19 cellular contexts compared by ENCODE assay signal in genomic region chr6:143370972-143371371, GRCh38.
A peak's percentile ranks its signal among the peaks of the same experiment; 100 is the strongest.
DNase-seq lines count a peak whose midpoint lies in the region; ATAC-seq, FAIRE-seq and TF ChIP-seq lines count a peak whose summit lies in the region.
"Had no signal": no experiment of that assay in that cellular context is flagged by ENCODE, and none has a peak within 500 bp of the region (broad histone marks: within the 10 kb centered on the region; RNA-seq: fewer than 3 reads in every experiment).

No MANE protein-coding gene starts in this region.

- no peak overlapping the region for H3K27ac Mint-ChIP-seq in CD4-positive, alpha-beta T cell
- H3K27ac Mint-ChIP-seq: CD8-positive, alpha-beta T cell; GM23338 had no signal

- H3K27ac ChIP-seq in A549 (no peak overlapping the region), IMR-90 (ENCODE audit: insufficient read depth, low read length) (no peak overlapping the region), SK-N-MC (no peak overlapping the region; the same call in 1 of the 2 replicates), H1 (ENCODE audit: low read depth, low read length) (no peak overlapping the region)
- no peak overlapping the region for H3K27ac ChIP-seq in CD4-positive, alpha-beta T cell (ENCODE audit: low read depth, low read length)

- no peak overlapping the region for H3K9ac ChIP-seq in IMR-90 (ENCODE audit: low read depth, low read length)
- H3K9ac ChIP-seq in SK-N-MC (ENCODE audit: insufficient read length) = no peak overlapping the region
- no peak overlapping the region for H3K9ac ChIP-seq in H1 (replicated peaks in 1 of 4; ENCODE audit: extremely low read depth in 1 of 4, low read depth in 3 of 4, low read length in 3 of 4)

- H3K79me2 ChIP-seq in H1 (ENCODE audit: control insufficient read depth in 1 of 2, insufficient read depth in 2 of 2, low read length in 2 of 2) = no peaks in the 10 kb centered on the region

- intact Hi-C loops in IMR-90 (cut with micrococcal nuclease) = no loop called here
- intact Hi-C loops in CD4-positive, alpha-beta T cell (cut with DNase I, micrococcal nuclease) = no loop called here

- H4K20me1 ChIP-seq in IMR-90 (ENCODE audit: insufficient read depth, low read length) (no peaks in the 10 kb centered on the region), H1 (replicated peaks in 1 of 2; ENCODE audit: control insufficient read depth in 1 of 2, insufficient read depth in 2 of 2, low read length in 2 of 2) (no peaks in the 10 kb centered on the region)

- POLR2A ChIA-PET in A549 (lab: Yijun Ruan, JAX) (no interaction called here), IMR-90 (lab: Charles Lee; ENCODE audit: unreplicated experiment) (interaction anchor here (0.5 kb wide), 1 partner anchor 1278 kb away, joined by 3 read pairs; no protein-coding TSS in a partner anchor), H1 (lab: Charles Lee; ENCODE audit: partially characterized antibody) (no interaction called here)
- POLR2A ChIA-PET in CD4-positive, alpha-beta T cell (lab: Charles Lee) = no interaction called here

- no peaks in the 10 kb centered on the region for H3K36me3 Mint-ChIP-seq in CD4-positive, alpha-beta T cell (ENCODE audit: low read depth)
- H3K36me3 Mint-ChIP-seq: CD8-positive, alpha-beta T cell had no signal

- no peak overlapping the region for H3K4me3 ChIP-seq in A549
- no peak overlapping the region for H3K4me3 ChIP-seq in IMR-90 (ENCODE audit: insufficient read depth, low read depth, low read length)
- peak overlapping the region; percentile 23; the same call in 1 of the 2 replicates for H3K4me3 ChIP-seq in SK-N-MC
- no peak overlapping the region for H3K4me3 ChIP-seq in H1 (ENCODE audit: extremely low read depth in 1 of 4, insufficient read depth in 2 of 4, low read depth in 3 of 4, low read length in 4 of 4)
- H3K4me3 ChIP-seq: GM23338, HAP-1 had no signal

- no peak overlapping the region for H4K5ac ChIP-seq in IMR-90 (ENCODE audit: low read depth, low read length)
- H4K5ac ChIP-seq in H1 (ENCODE audit: insufficient read length, low read depth, low read length) = no peak overlapping the region

- ATAC-seq in A549 (no peak), IMR-90 (ENCODE audit: low read depth) (no peak)
- no peak for ATAC-seq in CD4-positive, alpha-beta T cell (ENCODE audit: poor library complexity)
- ATAC-seq: CD8-positive, alpha-beta T cell; GM23338 had no signal

- H3K23me2 ChIP-seq in H1 (ENCODE audit: low read depth, low read length) = peaks cover 3% of the 10 kb centered on the region; the same call in 1 of the 2 replicates

- H3K27me3 ChIP-seq in IMR-90 (ENCODE audit: control insufficient read depth, insufficient read depth, low read length) = no peaks in the 10 kb centered on the region; the same call in 1 of the 2 replicates
- no peaks in the 10 kb centered on the region for H3K27me3 ChIP-seq in H1 (replicated peaks in 1 of 4; ENCODE audit: control insufficient read depth in 3 of 4, extremely low read depth in 1 of 4, insufficient read depth in 3 of 4, low read length in 3 of 4)
- H3K27me3 ChIP-seq in CD4-positive, alpha-beta T cell (ENCODE audit: control insufficient read depth, insufficient read depth, low read length) = no peaks in the 10 kb centered on the region

- H3K79me1 ChIP-seq in IMR-90 (ENCODE audit: low read depth in 1 of 2, low read length in 2 of 2) = no peaks in the 10 kb centered on the region
- H3K79me1 ChIP-seq in H1 (ENCODE audit: low read depth, low read length) = no peaks in the 10 kb centered on the region

- no peak overlapping the region for H2AK5ac ChIP-seq in IMR-90 (ENCODE audit: low read depth, low read length)
- H2AK5ac ChIP-seq in H1 (ENCODE audit: low read depth, low read length) = no peak overlapping the region

- CTCF ChIA-PET in A549 (lab: Yijun Ruan, JAX) = no interaction called here
- CTCF ChIA-PET in IMR-90 (lab: Yijun Ruan, JAX) = no interaction called here
- CTCF ChIA-PET in H1 (lab: Charles Lee; ENCODE audit: partially characterized antibody) = interaction anchor here (0.6 to 1.4 kb wide), 5 partner anchors 17 to 233 kb away, joined by 3 read pairs; no protein-coding TSS in a partner anchor
- CTCF ChIA-PET in CD4-positive, alpha-beta T cell (lab: Charles Lee) = no interaction called here

- no peak overlapping the region for H3K4ac ChIP-seq in IMR-90 (ENCODE audit: low read depth, low read length)
- H3K4ac ChIP-seq in H1 (replicated peaks; ENCODE audit: insufficient read length, low read depth, low read length) = no peak overlapping the region

- no peaks in the 10 kb centered on the region for H3K9me3 Mint-ChIP-seq in CD4-positive, alpha-beta T cell
- H3K9me3 Mint-ChIP-seq: CD8-positive, alpha-beta T cell; GM23338 had no signal

- H3K4me1 ChIP-seq in A549 = no peaks in the 10 kb centered on the region
- no peaks in the 10 kb centered on the region for H3K4me1 ChIP-seq in IMR-90 (ENCODE audit: control insufficient read depth, insufficient read depth, low read length)
- H3K4me1 ChIP-seq in H1 (replicated peaks in 1 of 4; ENCODE audit: control insufficient read depth in 3 of 4, insufficient read depth in 4 of 4, low read length in 3 of 4) = no peaks in the 10 kb centered on the region
- H3K4me1 ChIP-seq: HAP-1 had no signal

- no peak overlapping the region for H2BK15ac ChIP-seq in IMR-90 (ENCODE audit: low read depth, low read length)
- H2BK15ac ChIP-seq in H1 (ENCODE audit: low read length) = no peak overlapping the region

- H3K18ac ChIP-seq in IMR-90 (ENCODE audit: low read depth, low read length) (no peak overlapping the region), H1 (ENCODE audit: extremely low read depth, low read length) (no peak overlapping the region)

- H3K4me2 ChIP-seq in A549 (no peak overlapping the region), IMR-90 (ENCODE audit: low read depth, low read length) (no peak overlapping the region), H1 (ENCODE audit: insufficient read depth in 1 of 2, low read depth in 2 of 2, low read length in 2 of 2) (no peak overlapping the region)
- H3K4me2 ChIP-seq: GM23338 had no signal

- H3K27me3 Mint-ChIP-seq in CD4-positive, alpha-beta T cell = no peaks in the 10 kb centered on the region

- H2BK120ac ChIP-seq in IMR-90 (ENCODE audit: low read depth, low read length) = no peak overlapping the region
- no peak overlapping the region for H2BK120ac ChIP-seq in H1 (replicated peaks; ENCODE audit: low read depth, low read length)

- H3K9me3 ChIP-seq in A549 (no peaks in the 10 kb centered on the region), IMR-90 (ENCODE audit: control insufficient read depth, insufficient read depth, low read length) (no peaks in the 10 kb centered on the region), SK-N-MC (ENCODE audit: low read depth, low read length) (no peaks in the 10 kb centered on the region), H1 (ENCODE audit: insufficient read depth in 2 of 2, low read depth in 1 of 2, low read length in 1 of 2) (no peaks in the 10 kb centered on the region)
- no peaks in the 10 kb centered on the region for H3K9me3 ChIP-seq in CD4-positive, alpha-beta T cell (ENCODE audit: control insufficient read depth, low read length)
- H3K9me3 ChIP-seq: HAP-1 had no signal

- no peaks in the 10 kb centered on the region for H3K9me1 ChIP-seq in IMR-90 (ENCODE audit: insufficient read depth, low read length)

- no peak overlapping the region for H4K8ac ChIP-seq in IMR-90 (ENCODE audit: low read depth in 2 of 2, low read length in 2 of 2)
- no peak overlapping the region for H4K8ac ChIP-seq in H1 (ENCODE audit: extremely low read depth, insufficient read depth, low read length)

- FAIRE-seq in A549 (lab: Jason Lieb, UNC) = no peak
- FAIRE-seq in H1 (lab: Jason Lieb, UNC) = no peak
- FAIRE-seq: D721Med, GM12891, GM18507, H54 had no signal

- H2BK12ac ChIP-seq in H1 (ENCODE audit: low read depth, low read length) = no peak overlapping the region

- WGBS in A549 (ENCODE audit: missing lambda C conversion rate) = 51% methylated on average over 5 of the region's 5 CpGs
- no CpG with 5 or more reads among the region's 5 CpGs for whole genome bisulfite sequencing in IMR-90 (ENCODE audit: extremely low coverage in 2 of 2, insufficient read length in 1 of 2), 2 experiments
- 67% methylated on average over 5 of the region's 5 CpGs; no CpG with 5 or more reads in 1 of the 2 experiments for WGBS in H1 (ENCODE audit: extremely low coverage in 1 of 2, insufficient coverage in 1 of 2, insufficient read length in 1 of 2, insufficient replicate concordance in 2 of 2, low coverage in 1 of 2, low lambda C conversion rate in 2 of 2, missing lambda C conversion rate in 1 of 2), 2 experiments

- no peak for TF ChIP-seq EP300 in A549 (IDR thresholded peaks at IDR 0.05)
- TF ChIP-seq EP300 in H1 (IDR thresholded peaks at IDR 0.05; ENCODE audit: borderline replicate concordance in 1 of 2, low read depth in 2 of 2, low read length in 2 of 2) = no peak

- dilution Hi-C loops in IMR-90 (cut with HindIII; ENCODE audit: low sequenced_read_pairs, unreplicated experiment) = no loop called here

- H2BK5ac ChIP-seq in IMR-90 (ENCODE audit: low read depth, low read length, poor library complexity, severe bottlenecking) (no peak overlapping the region), H1 (ENCODE audit: low read depth, low read length) (no peak overlapping the region)

- H3K14ac ChIP-seq in IMR-90 (replicated peaks; ENCODE audit: low read depth, low read length) (no peak overlapping the region), H1 (ENCODE audit: insufficient read length) (no peak overlapping the region)

- no TSS peak for BruUV-seq in IMR-90 (replicated peaks; lab: Mats Ljungman, UMichigan)

- H2AFZ ChIP-seq in IMR-90 (replicated peaks; ENCODE audit: low read length, poor library complexity) (no peak overlapping the region), H1 (ENCODE audit: low read length) (no peak overlapping the region)
- H2AFZ ChIP-seq: GM23338 had no signal

- TF ChIP-seq RAD21 in A549 (conservative IDR thresholded peaks at IDR 0.05 in 1 of 2, IDR thresholded peaks at IDR 0.05 in 1 of 2) (no peak), IMR-90 (IDR thresholded peaks at IDR 0.05; ENCODE audit: low read length) (no peak), H1 (IDR thresholded peaks at IDR 0.05 in 1 of 2, conservative IDR thresholded peaks at IDR 0.05 in 1 of 2; ENCODE audit: low read depth in 2 of 2, low read length in 2 of 2) (no peak)

- no peak overlapping the region for H3K23ac ChIP-seq in IMR-90 (ENCODE audit: low read depth, low read length)
- H3K23ac ChIP-seq in H1 (ENCODE audit: insufficient read length) = no peak overlapping the region

- H3K56ac ChIP-seq in IMR-90 (ENCODE audit: extremely low read depth, insufficient read depth, low read length) = no peak overlapping the region
- no peak overlapping the region for H3K56ac ChIP-seq in H1 (replicated peaks; ENCODE audit: insufficient read length, low read depth, low read length)

- no peak overlapping the region for H3K4me3 Mint-ChIP-seq in CD4-positive, alpha-beta T cell
- H3K4me3 Mint-ChIP-seq: CD8-positive, alpha-beta T cell; GM23338 had no signal

- H4K91ac ChIP-seq in IMR-90 (ENCODE audit: insufficient read depth, low read depth, low read length) (no peak overlapping the region), H1 (replicated peaks; ENCODE audit: insufficient read length, low read length) (no peak overlapping the region)

- H2BK20ac ChIP-seq in IMR-90 (ENCODE audit: low read depth, low read length) (no peak overlapping the region), H1 (ENCODE audit: low read length) (no peak overlapping the region)

- in situ Hi-C loops in IMR-90 (cut with MboI; ENCODE audit: low sequenced_read_pairs) = no loop called here

- no peak overlapping the region for H2AK9ac ChIP-seq in IMR-90 (replicated peaks; ENCODE audit: low read depth, low read length, poor library complexity)

- no peaks in the 10 kb centered on the region for H3K36me3 ChIP-seq in IMR-90 (ENCODE audit: control insufficient read depth, insufficient read depth, low read length)
- no peaks in the 10 kb centered on the region for H3K36me3 ChIP-seq in SK-N-MC (ENCODE audit: insufficient read depth, low read length)
- no peaks in the 10 kb centered on the region for H3K36me3 ChIP-seq in H1 (ENCODE audit: control insufficient read depth in 2 of 4, insufficient read depth in 4 of 4, low read length in 3 of 4)
- H3K36me3 ChIP-seq: HAP-1 had no signal

- TF ChIP-seq CTCF in A549 (IDR thresholded peaks at IDR 0.05) (no peak), IMR-90 (conservative IDR thresholded peaks at IDR 0.05; ENCODE audit: low read depth, low read length) (no peak), H1 (IDR thresholded peaks at IDR 0.05; ENCODE audit: control extremely low read depth in 1 of 3, insufficient read depth in 1 of 3, low read depth in 1 of 3, low read length in 3 of 3) (no peak)
- TF ChIP-seq CTCF in CD4-positive, alpha-beta T cell (IDR thresholded peaks at IDR 0.05) = no peak

- DNase-seq in A549 (ENCODE audit: low read depth in 1 of 2, low spot score in 1 of 2) (no peak), IMR-90 (no peak), SK-N-MC (ENCODE audit: low read depth, low spot score) (peak; percentile 14), H1 (ENCODE audit: low read depth in 1 of 2, low spot score in 2 of 2) (no peak), erythroblast (lab: John Stamatoyannopoulos, UW) (no peak), NCI-H2081 treated with DMSO at 0.1 percent for 48 hours (lab: John Stamatoyannopoulos, UW) (no peak)
- DNase-seq in CD4-positive, alpha-beta T cell = no peak
- DNase-seq: 8988T; C1 segment of cervical spinal cord; CD8-positive, alpha-beta T cell; DMS 273 treated with DMSO at 0.1 percent for 48 hours; DMS79; GF-D8 had no signal

- no peak for TF ChIP-seq POLR2A in A549 (IDR thresholded peaks at IDR 0.05; ENCODE audit: low read length)
- no peak for TF ChIP-seq POLR2A in IMR-90 (IDR thresholded peaks at IDR 0.05; ENCODE audit: low read depth, low read length)
- TF ChIP-seq POLR2A in H1 (IDR thresholded peaks at IDR 0.05; ENCODE audit: control extremely low read depth in 1 of 2, low read depth in 2 of 2, low read length in 2 of 2) = no peak
- no peak for TF ChIP-seq POLR2A in erythroblast (IDR thresholded peaks at IDR 0.05; ENCODE audit: low read length)

- H3K4me1 Mint-ChIP-seq in CD4-positive, alpha-beta T cell (ENCODE audit: low read depth) = no peaks in the 10 kb centered on the region
- H3K4me1 Mint-ChIP-seq: GM23338 had no signal

Comparison
In these comparisons a context has a peak if more than half of its experiments do, and no peak if none do; other contexts are left out.
1. Of the 18 proteins assayed by ChIP-seq in both H1 and A549: peak only in H1: none; only in A549: none; in both: MAFK; in neither: 17.